ENCODE assay signal across 19 cellular contexts in genomic region chr15:98063871-98064270, GRCh38.
"Had no signal": no experiment of that assay in that cellular context is flagged by ENCODE, and none has a peak within 500 bp of the region (broad histone marks: within the 10 kb centered on the region; RNA-seq: fewer than 3 reads in every experiment).

No MANE protein-coding gene starts in this region.

- H3K27ac ChIP-seq: epithelial cell of prostate, gastrocnemius medialis had no signal

- H3K9me3 ChIP-seq: gastrocnemius medialis had no signal

- H3K36me3 Mint-ChIP-seq: activated CD8-positive, alpha-beta memory T cell treated with anti-CD3 and anti-CD28 coated beads, Interleukin-2, amount 10 ng/mL, durations not matched to agents 7 days and 5 days; activated naive CD8-positive, alpha-beta T cell; brain had no signal

- DNase-seq: activated B cell treated with CpG ODN at 0.5 μM for 24 hours; activated CD4-positive, alpha-beta memory T cell treated with anti-CD3 and anti-CD28 coated beads, Interleukin-2, amount 10 ng/mL, durations not matched to agents 7 days and 5 days; activated CD4-positive, alpha-beta T cell treated with anti-CD3 and anti-CD28 coated beads for 48 hours; activated CD8-positive, alpha-beta memory T cell treated with anti-CD3 and anti-CD28 coated beads, Interleukin-2, amount 10 ng/mL, durations not matched to agents 7 days and 5 days; amniotic stem cell; caudate nucleus; endodermal cell; gastrocnemius medialis; head of caudate nucleus; nucleus accumbens; stimulated activated CD8-positive, alpha-beta memory T cell treated with anti-CD3 and anti-CD28 coated beads, Interleukin-4, amount 100 ng/mL, for 48 hours; stimulated activated naive CD4-positive, alpha-beta T cell had no signal

- H3K36me3 ChIP-seq: gastrocnemius medialis had no signal

- H3K9me3 Mint-ChIP-seq: activated B cell treated with CpG ODN at 0.5 μM for 24 hours had no signal

- H3K4me3 Mint-ChIP-seq: activated B cell treated with CpG ODN at 0.5 μM for 24 hours; activated CD4-positive, alpha-beta memory T cell treated with anti-CD3 and anti-CD28 coated beads, Interleukin-2, amount 10 ng/mL, durations not matched to agents 7 days and 5 days; activated CD8-positive, alpha-beta memory T cell treated with anti-CD3 and anti-CD28 coated beads, Interleukin-2, amount 10 ng/mL, durations not matched to agents 7 days and 5 days; activated naive CD8-positive, alpha-beta T cell; brain; endodermal cell; nephron; T-helper 2 cell treated with Interferon-gamma antibody and Interleukin-4, amounts not matched to agents 5 μg/mL and 100 μg/mL, for 36 hours had no signal

- H3K4me1 ChIP-seq: gastrocnemius medialis had no signal

- ATAC-seq: activated CD8-positive, alpha-beta memory T cell treated with anti-CD3 and anti-CD28 coated beads, Interleukin-2, amount 10 ng/mL, durations not matched to agents 7 days and 5 days; gastrocnemius medialis; left lobe of liver had no signal

- H3K27me3 ChIP-seq: gastrocnemius medialis had no signal

- H3K27me3 Mint-ChIP-seq: activated B cell treated with CpG ODN at 0.5 μM for 24 hours; activated CD4-positive, alpha-beta memory T cell treated with anti-CD3 and anti-CD28 coated beads, Interleukin-2, amount 10 ng/mL, durations not matched to agents 7 days and 5 days; activated CD8-positive, alpha-beta memory T cell treated with anti-CD3 and anti-CD28 coated beads, Interleukin-2, amount 10 ng/mL, durations not matched to agents 7 days and 5 days had no signal

- H3K4me3 ChIP-seq: gastrocnemius medialis, lung had no signal

- H3K4me1 Mint-ChIP-seq: activated B cell treated with CpG ODN at 0.5 μM for 24 hours; activated CD4-positive, alpha-beta memory T cell treated with anti-CD3 and anti-CD28 coated beads, Interleukin-2, amount 10 ng/mL, durations not matched to agents 7 days and 5 days; activated CD8-positive, alpha-beta memory T cell treated with anti-CD3 and anti-CD28 coated beads, Interleukin-2, amount 10 ng/mL, durations not matched to agents 7 days and 5 days; endodermal cell; nephron had no signal

- H3K27ac Mint-ChIP-seq: activated B cell treated with CpG ODN at 0.5 μM for 24 hours; activated CD4-positive, alpha-beta memory T cell treated with anti-CD3 and anti-CD28 coated beads, Interleukin-2, amount 10 ng/mL, durations not matched to agents 7 days and 5 days; activated CD8-positive, alpha-beta memory T cell treated with anti-CD3 and anti-CD28 coated beads, Interleukin-2, amount 10 ng/mL, durations not matched to agents 7 days and 5 days; activated naive CD8-positive, alpha-beta T cell; brain; endodermal cell; nephron; T-helper 2 cell treated with Interferon-gamma antibody and Interleukin-4, amounts not matched to agents 5 μg/mL and 100 μg/mL, for 36 hours had no signal
